Comparison of ENCODE assay signal across 7 cellular contexts in the genomic region with DNA sequence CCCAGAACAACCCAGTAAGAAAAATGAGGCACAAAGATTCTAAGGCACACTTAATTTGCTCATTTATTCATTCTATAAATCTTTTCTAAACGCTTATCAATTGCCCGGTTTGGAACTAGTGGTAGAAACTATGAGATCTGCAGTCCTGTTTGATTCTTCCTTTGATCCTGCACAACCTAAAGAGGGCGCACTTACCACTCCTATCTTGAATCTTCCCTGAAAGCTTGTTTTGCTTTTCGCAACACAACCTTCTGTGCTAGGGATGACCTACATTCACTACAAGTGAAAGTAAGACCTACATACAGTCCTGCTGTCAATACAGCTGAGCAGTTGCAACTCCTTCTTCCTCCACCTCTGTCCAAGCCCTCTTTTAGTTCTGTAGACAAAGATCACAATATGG. TPM values are rescaled to one million over a fixed set of nuclear protein-coding genes. Genes with fewer than 3 reads are reported as not detected.
A peak's percentile ranks its signal among the peaks of the same experiment; 100 is the strongest.
DNase-seq lines count a peak whose midpoint lies in the region; ATAC-seq and TF ChIP-seq lines count a peak whose summit lies in the region.

No MANE protein-coding gene starts in this region.

- no peak overlapping the region for H3K4me3 Mint-ChIP-seq in GM23338

- TF ChIP-seq CTCF in GM23338 (conservative IDR thresholded peaks at IDR 0.05; ENCODE audit: low read depth in 2 of 2) = peak; percentile 78 to 89
- no peak for TF ChIP-seq CTCF in lung (IDR thresholded peaks at IDR 0.05; ENCODE audit: control extremely low read depth, extremely low read depth)

- H3K36me3 ChIP-seq in GM23338 (ENCODE audit: insufficient read depth) (no peaks in the 10 kb centered on the region), lung (ENCODE audit: control insufficient read depth in 2 of 2, insufficient read depth in 2 of 2, low read length in 2 of 2) (no peaks in the 10 kb centered on the region)

- no peak overlapping the region for H3K4me3 ChIP-seq in GM23338
- H3K4me3 ChIP-seq in lung = no peak overlapping the region

- no peak overlapping the region for H2AFZ ChIP-seq in GM23338

- H3K27me3 Mint-ChIP-seq in GM23338 (ENCODE audit: insufficient read depth, low read depth, poor library complexity) = no peaks in the 10 kb centered on the region

- H3F3A ChIP-seq in GM23338 (replicated peaks; ENCODE audit: low read depth) = no peaks in the 10 kb centered on the region

- no peak overlapping the region for H3K4me2 ChIP-seq in GM23338

- H4K20me1 ChIP-seq in GM23338 (replicated peaks; ENCODE audit: insufficient read depth) = no peaks in the 10 kb centered on the region

- WGBS in lung, 2 donors = 78 to 87% methylated on average over 4 of the region's 4 CpGs

- H3K4me1 ChIP-seq in GM23338 (ENCODE audit: insufficient read depth) (no peaks in the 10 kb centered on the region), lung (ENCODE audit: control insufficient read depth in 2 of 2, insufficient read depth in 2 of 2, low read length in 2 of 2) (no peaks in the 10 kb centered on the region)

- H3K27ac Mint-ChIP-seq in GM23338 = no peak overlapping the region

- H3K27ac ChIP-seq in GM23338 (ENCODE audit: low read depth) = no peak overlapping the region
- no peak overlapping the region for H3K27ac ChIP-seq in lung (ENCODE audit: low read depth in 1 of 2, low read length in 1 of 2)

- H3K36me3 Mint-ChIP-seq in GM23338 (ENCODE audit: low read depth) = peaks cover 10% of the 10 kb centered on the region; the same call in 2 of the 3 replicates

- peaks cover 15% of the 10 kb centered on the region for H3K9me3 Mint-ChIP-seq in GM23338

- ATAC-seq in GM23338 (peak; percentile 74), lung (ENCODE audit: insufficient read depth, low FRiP score) (peak; percentile 89)

- H3K27me3 ChIP-seq in GM23338 (ENCODE audit: insufficient read depth) (no peaks in the 10 kb centered on the region), lung (ENCODE audit: control insufficient read depth, insufficient read depth) (no peaks in the 10 kb centered on the region)

- no peaks in the 10 kb centered on the region for H3K9me3 ChIP-seq in lung (ENCODE audit: control insufficient read depth in 2 of 2, insufficient read depth in 1 of 2, low read length in 1 of 2)

- H3K79me2 ChIP-seq in GM23338 (replicated peaks; ENCODE audit: insufficient read depth) = no peaks in the 10 kb centered on the region

- no peaks in the 10 kb centered on the region for H3K9me2 ChIP-seq in GM23338 (ENCODE audit: insufficient read depth)

- DNase-seq in ELF-1 (ENCODE audit: low read depth, low spot score) (peak; percentile 43), GM23338 (ENCODE audit: low spot score) (peak; percentile 83), NCI-H748 treated with DMSO at 0.1 percent for 48 hours (lab: John Stamatoyannopoulos, UW) (peak; percentile 27), amniotic epithelial cell (ENCODE audit: low read depth) (peak; percentile 80), lung (ENCODE audit: low spot score) (peak; percentile 44), mesenteric fat pad (ENCODE audit: low spot score) (no peak), NCI-H526 treated with DMSO at 0.1 percent for 48 hours (lab: John Stamatoyannopoulos, UW) (no peak)

- H3K4me1 Mint-ChIP-seq in GM23338 = no peaks in the 10 kb centered on the region

TF ChIP-seq in GM23338, 12 proteins besides CTCF, POLR2A, EP300 and RAD21 (continues in another document):
- TF ChIP-seq CREB1 (CRISPR knock-in tag; IDR thresholded peaks at IDR 0.05; ENCODE audit: low read depth) = no peak
- no peak for TF ChIP-seq JUNB (IDR thresholded peaks at IDR 0.05; ENCODE audit: unreplicated experiment)
- TF ChIP-seq, protein P1, sequence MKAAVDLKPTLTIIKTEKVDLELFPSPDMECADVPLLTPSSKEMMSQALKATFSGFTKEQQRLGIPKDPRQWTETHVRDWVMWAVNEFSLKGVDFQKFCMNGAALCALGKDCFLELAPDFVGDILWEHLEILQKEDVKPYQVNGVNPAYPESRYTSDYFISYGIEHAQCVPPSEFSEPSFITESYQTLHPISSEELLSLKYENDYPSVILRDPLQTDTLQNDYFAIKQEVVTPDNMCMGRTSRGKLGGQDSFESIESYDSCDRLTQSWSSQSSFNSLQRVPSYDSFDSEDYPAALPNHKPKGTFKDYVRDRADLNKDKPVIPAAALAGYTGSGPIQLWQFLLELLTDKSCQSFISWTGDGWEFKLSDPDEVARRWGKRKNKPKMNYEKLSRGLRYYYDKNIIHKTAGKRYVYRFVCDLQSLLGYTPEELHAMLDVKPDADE (IDR thresholded peaks at IDR 0.05) = no peak
- TF ChIP-seq EZH2 (IDR thresholded peaks at IDR 0.05; ENCODE audit: low read depth, unreplicated experiment) = no peak
- no peak for TF ChIP-seq ZNF331 (CRISPR knock-in tag; IDR thresholded peaks at IDR 0.05; ENCODE audit: low read depth)
- no peak for TF ChIP-seq ZNF114 (CRISPR knock-in tag; IDR thresholded peaks at IDR 0.05)
- no peak for TF ChIP-seq NANOG (IDR thresholded peaks at IDR 0.05; ENCODE audit: borderline replicate concordance)
- no peak for TF ChIP-seq EZH2phosphoT487 (IDR thresholded peaks at IDR 0.05; ENCODE audit: unreplicated experiment)
- TF ChIP-seq, protein P2, sequence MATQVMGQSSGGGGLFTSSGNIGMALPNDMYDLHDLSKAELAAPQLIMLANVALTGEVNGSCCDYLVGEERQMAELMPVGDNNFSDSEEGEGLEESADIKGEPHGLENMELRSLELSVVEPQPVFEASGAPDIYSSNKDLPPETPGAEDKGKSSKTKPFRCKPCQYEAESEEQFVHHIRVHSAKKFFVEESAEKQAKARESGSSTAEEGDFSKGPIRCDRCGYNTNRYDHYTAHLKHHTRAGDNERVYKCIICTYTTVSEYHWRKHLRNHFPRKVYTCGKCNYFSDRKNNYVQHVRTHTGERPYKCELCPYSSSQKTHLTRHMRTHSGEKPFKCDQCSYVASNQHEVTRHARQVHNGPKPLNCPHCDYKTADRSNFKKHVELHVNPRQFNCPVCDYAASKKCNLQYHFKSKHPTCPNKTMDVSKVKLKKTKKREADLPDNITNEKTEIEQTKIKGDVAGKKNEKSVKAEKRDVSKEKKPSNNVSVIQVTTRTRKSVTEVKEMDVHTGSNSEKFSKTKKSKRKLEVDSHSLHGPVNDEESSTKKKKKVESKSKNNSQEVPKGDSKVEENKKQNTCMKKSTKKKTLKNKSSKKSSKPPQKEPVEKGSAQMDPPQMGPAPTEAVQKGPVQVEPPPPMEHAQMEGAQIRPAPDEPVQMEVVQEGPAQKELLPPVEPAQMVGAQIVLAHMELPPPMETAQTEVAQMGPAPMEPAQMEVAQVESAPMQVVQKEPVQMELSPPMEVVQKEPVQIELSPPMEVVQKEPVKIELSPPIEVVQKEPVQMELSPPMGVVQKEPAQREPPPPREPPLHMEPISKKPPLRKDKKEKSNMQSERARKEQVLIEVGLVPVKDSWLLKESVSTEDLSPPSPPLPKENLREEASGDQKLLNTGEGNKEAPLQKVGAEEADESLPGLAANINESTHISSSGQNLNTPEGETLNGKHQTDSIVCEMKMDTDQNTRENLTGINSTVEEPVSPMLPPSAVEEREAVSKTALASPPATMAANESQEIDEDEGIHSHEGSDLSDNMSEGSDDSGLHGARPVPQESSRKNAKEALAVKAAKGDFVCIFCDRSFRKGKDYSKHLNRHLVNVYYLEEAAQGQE (IDR thresholded peaks at IDR 0.05; ENCODE audit: unreplicated experiment) = no peak
- TF ChIP-seq POLR2AphosphoS5 (IDR thresholded peaks at IDR 0.05; ENCODE audit: low read depth) = no peak
- TF ChIP-seq STAT1 (IDR thresholded peaks at IDR 0.05; ENCODE audit: unreplicated experiment) = no peak

RNA-seq across cellular contexts. Expression of a gene that starts 12.6 kb away (rescaled TPM):
- total RNA-seq in GM23338 (2014; rRNA removed; shearing (Covaris generic)) = 48.9 and 49.2 TPM in 2 replicates
- polyA plus RNA-seq in GM23338 (2016; fragmentation: Nextera tagmentation; extraction: Ambion mirVana) = 76.1 and 82.5 TPM in 2 replicates
- 10 to 100 TPM; 31.7 to 34.8 TPM for total RNA-seq in lung
- polyA plus RNA-seq in lung = 10 to 100 TPM; 21.4 to 34.4 TPM
- total RNA-seq in mesenteric fat pad = 34.9 TPM

Comparison
In these comparisons a context has a peak if more than half of its experiments do, and no peak if none do; other contexts are left out.
1. DNase-seq: peak in ELF-1 (single experiment), GM23338 (single experiment), NCI-H748 treated with DMSO at 0.1 percent for 48 hours (single experiment), amniotic epithelial cell (single experiment) and lung (single experiment); none in mesenteric fat pad (single experiment) and NCI-H526 treated with DMSO at 0.1 percent for 48 hours (single experiment).